In the genomic region with DNA sequence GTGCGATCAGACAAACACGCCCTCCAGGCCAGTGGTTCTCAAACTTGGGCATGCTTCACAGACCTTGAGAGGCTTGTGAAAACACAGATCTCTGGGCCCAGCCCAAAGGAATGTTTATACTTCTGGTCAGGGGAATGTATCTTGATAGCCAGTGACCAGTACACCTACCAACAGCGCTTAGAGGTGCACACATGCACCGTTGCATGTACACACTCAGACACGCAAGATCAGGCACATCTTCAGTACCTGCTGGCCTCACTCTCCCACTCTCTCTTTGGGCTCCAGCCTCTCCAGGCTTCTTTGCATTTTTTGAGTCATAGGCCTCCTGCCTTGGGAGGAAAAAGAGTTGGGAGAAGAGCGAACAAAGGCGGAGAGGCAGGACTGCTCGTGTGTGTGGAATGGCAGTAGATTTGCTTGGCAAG, we compare ENCODE assay signal across 1 cellular context.
TF ChIP-seq lines count a peak whose summit lies in the region.

No MANE protein-coding gene starts in this region.

TF ChIP-seq in GM23338, 12 proteins besides CTCF, POLR2A, EP300 and RAD21 (continued from another document):
- TF ChIP-seq, protein P1, sequence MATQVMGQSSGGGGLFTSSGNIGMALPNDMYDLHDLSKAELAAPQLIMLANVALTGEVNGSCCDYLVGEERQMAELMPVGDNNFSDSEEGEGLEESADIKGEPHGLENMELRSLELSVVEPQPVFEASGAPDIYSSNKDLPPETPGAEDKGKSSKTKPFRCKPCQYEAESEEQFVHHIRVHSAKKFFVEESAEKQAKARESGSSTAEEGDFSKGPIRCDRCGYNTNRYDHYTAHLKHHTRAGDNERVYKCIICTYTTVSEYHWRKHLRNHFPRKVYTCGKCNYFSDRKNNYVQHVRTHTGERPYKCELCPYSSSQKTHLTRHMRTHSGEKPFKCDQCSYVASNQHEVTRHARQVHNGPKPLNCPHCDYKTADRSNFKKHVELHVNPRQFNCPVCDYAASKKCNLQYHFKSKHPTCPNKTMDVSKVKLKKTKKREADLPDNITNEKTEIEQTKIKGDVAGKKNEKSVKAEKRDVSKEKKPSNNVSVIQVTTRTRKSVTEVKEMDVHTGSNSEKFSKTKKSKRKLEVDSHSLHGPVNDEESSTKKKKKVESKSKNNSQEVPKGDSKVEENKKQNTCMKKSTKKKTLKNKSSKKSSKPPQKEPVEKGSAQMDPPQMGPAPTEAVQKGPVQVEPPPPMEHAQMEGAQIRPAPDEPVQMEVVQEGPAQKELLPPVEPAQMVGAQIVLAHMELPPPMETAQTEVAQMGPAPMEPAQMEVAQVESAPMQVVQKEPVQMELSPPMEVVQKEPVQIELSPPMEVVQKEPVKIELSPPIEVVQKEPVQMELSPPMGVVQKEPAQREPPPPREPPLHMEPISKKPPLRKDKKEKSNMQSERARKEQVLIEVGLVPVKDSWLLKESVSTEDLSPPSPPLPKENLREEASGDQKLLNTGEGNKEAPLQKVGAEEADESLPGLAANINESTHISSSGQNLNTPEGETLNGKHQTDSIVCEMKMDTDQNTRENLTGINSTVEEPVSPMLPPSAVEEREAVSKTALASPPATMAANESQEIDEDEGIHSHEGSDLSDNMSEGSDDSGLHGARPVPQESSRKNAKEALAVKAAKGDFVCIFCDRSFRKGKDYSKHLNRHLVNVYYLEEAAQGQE (IDR thresholded peaks at IDR 0.05; ENCODE audit: unreplicated experiment) = no peak
- TF ChIP-seq ZNF114 (CRISPR knock-in tag; IDR thresholded peaks at IDR 0.05) = no peak
- TF ChIP-seq EZH2 (IDR thresholded peaks at IDR 0.05; ENCODE audit: low read depth, unreplicated experiment) = no peak
- TF ChIP-seq, protein P2, sequence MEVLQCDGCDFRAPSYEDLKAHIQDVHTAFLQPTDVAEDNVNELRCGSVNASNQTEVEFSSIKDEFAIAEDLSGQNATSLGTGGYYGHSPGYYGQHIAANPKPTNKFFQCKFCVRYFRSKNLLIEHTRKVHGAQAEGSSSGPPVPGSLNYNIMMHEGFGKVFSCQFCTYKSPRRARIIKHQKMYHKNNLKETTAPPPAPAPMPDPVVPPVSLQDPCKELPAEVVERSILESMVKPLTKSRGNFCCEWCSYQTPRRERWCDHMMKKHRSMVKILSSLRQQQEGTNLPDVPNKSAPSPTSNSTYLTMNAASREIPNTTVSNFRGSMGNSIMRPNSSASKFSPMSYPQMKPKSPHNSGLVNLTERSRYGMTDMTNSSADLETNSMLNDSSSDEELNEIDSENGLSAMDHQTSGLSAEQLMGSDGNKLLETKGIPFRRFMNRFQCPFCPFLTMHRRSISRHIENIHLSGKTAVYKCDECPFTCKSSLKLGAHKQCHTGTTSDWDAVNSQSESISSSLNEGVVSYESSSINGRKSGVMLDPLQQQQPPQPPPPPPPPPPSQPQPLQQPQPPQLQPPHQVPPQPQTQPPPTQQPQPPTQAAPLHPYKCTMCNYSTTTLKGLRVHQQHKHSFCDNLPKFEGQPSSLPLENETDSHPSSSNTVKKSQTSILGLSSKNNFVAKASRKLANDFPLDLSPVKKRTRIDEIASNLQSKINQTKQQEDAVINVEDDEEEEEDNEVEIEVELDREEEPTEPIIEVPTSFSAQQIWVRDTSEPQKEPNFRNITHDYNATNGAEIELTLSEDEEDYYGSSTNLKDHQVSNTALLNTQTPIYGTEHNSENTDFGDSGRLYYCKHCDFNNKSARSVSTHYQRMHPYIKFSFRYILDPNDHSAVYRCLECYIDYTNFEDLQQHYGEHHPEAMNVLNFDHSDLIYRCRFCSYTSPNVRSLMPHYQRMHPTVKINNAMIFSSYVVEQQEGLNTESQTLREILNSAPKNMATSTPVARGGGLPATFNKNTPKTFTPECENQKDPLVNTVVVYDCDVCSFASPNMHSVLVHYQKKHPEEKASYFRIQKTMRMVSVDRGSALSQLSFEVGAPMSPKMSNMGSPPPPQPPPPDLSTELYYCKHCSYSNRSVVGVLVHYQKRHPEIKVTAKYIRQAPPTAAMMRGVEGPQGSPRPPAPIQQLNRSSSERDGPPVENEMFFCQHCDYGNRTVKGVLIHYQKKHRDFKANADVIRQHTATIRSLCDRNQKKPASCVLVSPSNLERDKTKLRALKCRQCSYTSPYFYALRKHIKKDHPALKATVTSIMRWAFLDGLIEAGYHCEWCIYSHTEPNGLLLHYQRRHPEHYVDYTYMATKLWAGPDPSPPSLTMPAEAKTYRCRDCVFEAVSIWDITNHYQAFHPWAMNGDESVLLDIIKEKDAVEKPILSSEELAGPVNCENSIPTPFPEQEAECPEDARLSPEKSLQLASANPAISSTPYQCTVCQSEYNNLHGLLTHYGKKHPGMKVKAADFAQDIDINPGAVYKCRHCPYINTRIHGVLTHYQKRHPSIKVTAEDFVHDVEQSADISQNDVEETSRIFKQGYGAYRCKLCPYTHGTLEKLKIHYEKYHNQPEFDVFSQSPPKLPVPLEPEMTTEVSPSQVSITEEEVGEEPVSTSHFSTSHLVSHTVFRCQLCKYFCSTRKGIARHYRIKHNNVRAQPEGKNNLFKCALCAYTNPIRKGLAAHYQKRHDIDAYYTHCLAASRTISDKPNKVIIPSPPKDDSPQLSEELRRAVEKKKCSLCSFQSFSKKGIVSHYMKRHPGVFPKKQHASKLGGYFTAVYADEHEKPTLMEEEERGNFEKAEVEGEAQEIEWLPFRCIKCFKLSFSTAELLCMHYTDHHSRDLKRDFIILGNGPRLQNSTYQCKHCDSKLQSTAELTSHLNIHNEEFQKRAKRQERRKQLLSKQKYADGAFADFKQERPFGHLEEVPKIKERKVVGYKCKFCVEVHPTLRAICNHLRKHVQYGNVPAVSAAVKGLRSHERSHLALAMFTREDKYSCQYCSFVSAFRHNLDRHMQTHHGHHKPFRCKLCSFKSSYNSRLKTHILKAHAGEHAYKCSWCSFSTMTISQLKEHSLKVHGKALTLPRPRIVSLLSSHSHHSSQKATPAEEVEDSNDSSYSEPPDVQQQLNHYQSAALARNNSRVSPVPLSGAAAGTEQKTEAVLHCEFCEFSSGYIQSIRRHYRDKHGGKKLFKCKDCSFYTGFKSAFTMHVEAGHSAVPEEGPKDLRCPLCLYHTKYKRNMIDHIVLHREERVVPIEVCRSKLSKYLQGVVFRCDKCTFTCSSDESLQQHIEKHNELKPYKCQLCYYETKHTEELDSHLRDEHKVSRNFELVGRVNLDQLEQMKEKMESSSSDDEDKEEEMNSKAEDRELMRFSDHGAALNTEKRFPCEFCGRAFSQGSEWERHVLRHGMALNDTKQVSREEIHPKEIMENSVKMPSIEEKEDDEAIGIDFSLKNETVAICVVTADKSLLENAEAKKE (CRISPR knock-in tag; IDR thresholded peaks at IDR 0.05) = no peak
- TF ChIP-seq CREB1 (CRISPR knock-in tag; IDR thresholded peaks at IDR 0.05; ENCODE audit: low read depth) = no peak
